Comparison of ENCODE assay signal across 7 cellular contexts in the genomic region with DNA sequence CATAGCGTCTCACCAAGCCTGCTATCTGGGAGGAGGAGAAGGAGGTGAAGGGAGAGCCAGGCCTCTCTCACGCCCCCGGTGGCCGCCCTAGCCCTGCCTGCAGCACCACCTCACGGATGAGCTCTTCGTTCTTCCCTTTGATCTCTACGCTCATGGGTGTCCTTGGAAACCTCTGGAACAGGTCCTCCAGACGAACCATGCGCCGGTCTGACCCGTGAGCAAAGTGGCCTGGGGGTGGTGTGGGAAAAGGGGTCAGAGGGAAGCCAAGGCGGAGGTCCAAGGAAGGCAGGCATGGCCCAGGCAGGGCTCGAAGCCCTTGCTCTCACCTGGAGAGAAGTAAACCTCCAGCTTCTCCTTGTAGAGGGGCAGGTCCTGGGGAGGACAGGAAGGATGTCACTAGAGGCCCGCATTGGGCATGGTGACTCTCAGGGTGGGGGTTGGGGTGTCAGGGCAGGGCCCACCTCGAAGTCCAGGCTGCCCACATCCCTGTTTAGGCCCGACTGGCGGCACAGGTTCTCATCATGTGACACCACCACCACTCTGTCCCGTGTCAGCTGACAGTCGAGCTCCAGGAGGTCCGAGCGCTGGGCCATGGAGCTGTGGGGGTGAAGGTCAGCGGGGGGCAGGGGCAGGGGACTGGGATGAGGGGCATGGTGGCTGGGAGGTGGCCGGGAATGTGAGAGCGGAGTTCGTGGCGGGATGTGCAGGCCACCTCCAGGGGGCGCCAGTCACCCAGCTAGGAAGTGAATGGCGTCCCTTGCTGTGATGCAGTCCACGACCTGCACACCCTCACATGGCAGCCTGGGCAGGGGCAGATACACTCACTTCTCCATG. TPM values are rescaled to one million over a fixed set of nuclear protein-coding genes. Genes with fewer than 3 reads are reported as not detected.
DNase-seq lines count a peak whose midpoint lies in the region; TF ChIP-seq lines count a peak whose summit lies in the region.

No MANE protein-coding gene starts in this region.

- peaks cover 2 to 4% of the 10 kb centered on the region in 2 donors for H3K36me3 ChIP-seq in prostate gland

- no peak overlapping the region for H3K27ac ChIP-seq in prostate gland

- intact Hi-C loops in prostate gland (cut with DNase I), result no loop called here

- H3K27me3 ChIP-seq in prostate gland (replicated peaks; ENCODE audit: insufficient read depth), result no peaks in the 10 kb centered on the region

- DNase-seq in GM12865 (ENCODE audit: low read depth) (peak; percentile 82), NOMO-1 (lab: John Stamatoyannopoulos, UW; ENCODE audit: unreplicated experiment in 2 of 2) (peak; percentile 20 to 35), fibroblast of pulmonary artery (ENCODE audit: low read depth) (peak; percentile 68), prostate gland (ENCODE audit: low spot score) (no peak), superior temporal gyrus (ENCODE audit: extremely low spot score) (no peak), NCI-H187 treated with DMSO at 0.1 percent for 48 hours (lab: John Stamatoyannopoulos, UW) (no peak)
- DNase-seq in activated T-cell treated with anti-CD3 and anti-CD28 coated beads, Interleukin-2, amount 50 U/mL, for 1 hour, result peak; percentile 61

- H3K4me3 ChIP-seq in GM12865 (ENCODE audit: low read depth, low read length) (no peak overlapping the region), fibroblast of pulmonary artery (replicated peaks; ENCODE audit: low read depth, low read length) (no peak overlapping the region), prostate gland (no peak overlapping the region)

- no peak for TF ChIP-seq POLR2A in prostate gland (IDR thresholded peaks at IDR 0.05)

- no peaks in the 10 kb centered on the region for H3K4me1 ChIP-seq in prostate gland (replicated peaks)

- H3K9me3 ChIP-seq in prostate gland, result no peaks in the 10 kb centered on the region

- 85% methylated on average over 29 of the region's 29 CpGs for WGBS in prostate gland

- peak; percentile 83 for TF ChIP-seq CTCF in GM12865 (IDR thresholded peaks at IDR 0.05; ENCODE audit: insufficient read depth, low read depth, low read length, missing control alignments)
- TF ChIP-seq CTCF in fibroblast of pulmonary artery (IDR thresholded peaks at IDR 0.05; ENCODE audit: low read length, missing control alignments), result peak; percentile 60
- TF ChIP-seq CTCF in prostate gland (IDR thresholded peaks at IDR 0.05), result peak in 3 of 4 experiments; percentile 28 to 49 (median 41)

RNA-seq across cellular contexts. Expression of a gene that starts 0.9 kb away (rescaled TPM):
- total RNA-seq in prostate gland, result 1 to 10 TPM in 1 of 2 donors, under 1 TPM in 1; 0.91 to 2.4 TPM

RNA-seq across cellular contexts. Expression of a gene that starts 10.6 kb away (rescaled TPM):
- 10 to 100 TPM; 19.0 to 77.4 TPM for total RNA-seq in prostate gland

RNA-seq across cellular contexts. Expression of a gene that starts 16.4 kb away (rescaled TPM):
- total RNA-seq in prostate gland, result 100 to 1,000 TPM; 150 to 164 TPM

RNA-seq across cellular contexts. Expression of a gene that starts 20.7 kb away (rescaled TPM):
- total RNA-seq in prostate gland, result 1 to 10 TPM; 1.5 to 2.5 TPM

RNA-seq across cellular contexts. Expression of a gene that starts 36.6 kb away (rescaled TPM):
- 10 to 100 TPM; 67.8 to 85.4 TPM for total RNA-seq in prostate gland

Comparison
In these comparisons a context has a peak if more than half of its experiments do, and no peak if none do; other contexts are left out.
1. DNase-seq: peak in GM12865 (single experiment), NOMO-1 (2 of 2), activated T-cell treated with anti-CD3 and anti-CD28 coated beads, Interleukin-2, amount 50 U/mL, for 1 hour (single experiment) and fibroblast of pulmonary artery (single experiment); none in prostate gland (single experiment), superior temporal gyrus (single experiment) and NCI-H187 treated with DMSO at 0.1 percent for 48 hours (single experiment).
2. Peak in every context shown above with its lines, with median percentiles within 50 percentile points of each other: CTCF ChIP-seq.